ENCODE assay signal across 8 cellular contexts in the genomic region with DNA sequence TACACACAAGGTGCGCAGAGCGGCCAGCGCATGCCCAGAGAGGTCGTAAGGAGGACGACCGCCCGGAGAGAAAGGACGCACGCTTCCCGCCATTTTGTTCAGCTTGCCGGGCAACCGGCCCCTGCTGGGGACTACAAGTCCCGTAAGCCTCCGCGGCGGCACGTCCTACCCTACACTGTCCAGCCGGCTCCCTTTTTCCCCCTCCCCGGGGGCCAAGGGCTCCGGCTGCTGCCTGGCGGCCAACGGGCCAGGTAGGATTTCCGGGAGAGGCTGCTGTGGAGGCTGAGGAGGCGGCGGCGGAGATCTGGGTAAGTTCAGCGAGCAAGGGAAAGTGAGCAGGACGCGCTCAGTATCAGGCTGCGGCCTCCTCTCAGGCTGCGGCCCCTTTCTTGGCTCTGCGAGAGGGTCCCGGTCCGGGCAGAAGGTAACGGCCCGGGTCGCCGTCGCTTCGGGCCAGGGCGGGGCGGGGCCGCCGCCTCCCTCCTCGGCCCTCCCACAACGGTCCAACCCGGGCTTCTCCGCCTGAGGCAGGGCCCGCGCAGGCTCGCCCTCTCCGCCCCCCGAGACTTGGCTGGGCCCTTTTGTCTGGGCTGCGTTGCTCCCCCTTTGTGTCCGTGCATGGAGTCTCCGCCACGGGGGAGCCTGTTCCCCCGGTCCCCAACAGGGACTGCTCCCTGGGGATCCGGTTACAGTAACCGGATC. TPM values are rescaled to one million over a fixed set of nuclear protein-coding genes. Genes with fewer than 3 reads are reported as not detected.
DNase-seq lines count a peak whose midpoint lies in the region; ATAC-seq and TF ChIP-seq lines count a peak whose summit lies in the region.

A gene (plus strand): TSS at position 223 of the 702 bp plus-strand sequence. CDS start 37,708 bp downstream, outside the sequence.

- POLR2A ChIA-PET in Panc1 (lab: Charles Lee): interaction anchor here (0.6 to 1.6 kb wide), 2 partner anchors 15 to 65 kb away, joined by 3 to 10 read pairs; no protein-coding TSS in a partner anchor

- in situ Hi-C loops in KBM-7 (cut with MboI; ENCODE audit: low pct_unique_long_range_greater_than_20kb, low sequenced_read_pairs) (no loop called here), Panc1 (cut with HindIII; ENCODE audit: low pct_unique_long_range_greater_than_20kb, low sequenced_read_pairs) (no loop called here)

- peak; percentile 100 for DNase-seq in DMS153 (lab: John Stamatoyannopoulos, UW)
- peak; percentile 92 for DNase-seq in KBM-7
- DNase-seq in Panc1 (ENCODE audit: low read depth, low spot score): no peak
- peak; percentile 88 to 91 for DNase-seq in activated T-cell treated with anti-CD3 and anti-CD28 coated beads, Interleukin-2, amount 50 U/mL, for 48 hours
- peak; percentile 96 for DNase-seq in esophagus muscularis mucosa (ENCODE audit: extremely low spot score)
- peak; percentile 55 for DNase-seq in stimulated activated CD8-positive, alpha-beta memory T cell treated with anti-CD3 and anti-CD28 coated beads, Interleukin-7, amount 100 ng/mL, for 24 hours (ENCODE audit: low read depth)

- no peaks in the 10 kb centered on the region for H3K27me3 ChIP-seq in Panc1 (ENCODE audit: control insufficient read depth, insufficient read depth, low read length)
- H3K27me3 ChIP-seq in esophagus muscularis mucosa: no peaks in the 10 kb centered on the region
- H3K27me3 ChIP-seq in muscle layer of duodenum (ENCODE audit: low read depth, low read length): no peaks in the 10 kb centered on the region

- CTCF ChIA-PET in Panc1 (lab: Charles Lee): interaction anchor here (1.1 to 1.9 kb wide), 3 partner anchors 10 to 278 kb away, joined by 3 to 9 read pairs (median 8); no protein-coding TSS in a partner anchor

- ATAC-seq in GM21576 (IDR thresholded peaks at IDR 0.05; ENCODE audit: unreplicated experiment): peak; percentile 86
- ATAC-seq in Panc1: peak; percentile 98

- no peak for TF ChIP-seq EP300 in esophagus muscularis mucosa (IDR thresholded peaks at IDR 0.05)

- H3K27ac ChIP-seq in Panc1 (ENCODE audit: low read length) (peak within 1 kb of the TSS; percentile 94), esophagus muscularis mucosa (replicated peaks in 1 of 4) (peak within 1 kb of the TSS; percentile 92 to 98 (median 94)), muscle layer of duodenum (ENCODE audit: low read length) (peak within 1 kb of the TSS; percentile 82)

- 0% methylated on average over 12 of the region's 60 CpGs for WGBS in esophagus muscularis mucosa

- H3K4me3 ChIP-seq in Panc1 (ENCODE audit: low read depth in 2 of 2, low read length in 2 of 2): peak within 1 kb of the TSS; percentile 84 to 99
- peak within 1 kb of the TSS; percentile 81 to 92 (median 88) for H3K4me3 ChIP-seq in esophagus muscularis mucosa
- peak within 1 kb of the TSS; percentile 90 to 92 for H3K4me3 ChIP-seq in muscle layer of duodenum (ENCODE audit: low read depth in 1 of 2, low read length in 2 of 2)

- H3K4me1 ChIP-seq in Panc1 (ENCODE audit: control insufficient read depth, insufficient read depth, low read length) (peaks cover 23% of the 10 kb centered on the region), esophagus muscularis mucosa (peaks cover 10 to 43% (median 40%) of the 10 kb centered on the region in 4 donors), muscle layer of duodenum (ENCODE audit: control insufficient read depth in 1 of 2, insufficient read depth in 2 of 2, low read length in 2 of 2) (peaks cover 11 to 17% of the 10 kb centered on the region in 2 donors)

- H3K9me3 ChIP-seq in Panc1 (ENCODE audit: control insufficient read depth, insufficient read depth, low read depth, low read length): no peaks in the 10 kb centered on the region
- no peaks in the 10 kb centered on the region for H3K9me3 ChIP-seq in esophagus muscularis mucosa
- H3K9me3 ChIP-seq in muscle layer of duodenum (ENCODE audit: control insufficient read depth in 1 of 2, low read length in 2 of 2): no peaks in the 10 kb centered on the region

- TF ChIP-seq POLR2A in esophagus muscularis mucosa (IDR thresholded peaks at IDR 0.05; ENCODE audit: low read depth): peak; percentile 73

- H3K36me3 ChIP-seq in Panc1 (ENCODE audit: control insufficient read depth, insufficient read depth, low read length) (peaks cover 3% of the 10 kb centered on the region; the same call in 1 of the 2 replicates), esophagus muscularis mucosa (no peaks in the 10 kb centered on the region), muscle layer of duodenum (ENCODE audit: control insufficient read depth in 1 of 2, insufficient read depth in 2 of 2, low read length in 2 of 2) (no peaks in the 10 kb centered on the region)

- TF ChIP-seq CTCF in Panc1 (IDR thresholded peaks at IDR 0.05) (no peak), esophagus muscularis mucosa (IDR thresholded peaks at IDR 0.05) (peak in 2 of 3 experiments; percentile 6 to 12)

- no TSS peak for BruUV-seq in Panc1 (replicated peaks; lab: Mats Ljungman, UMichigan)

- intact Hi-C loops in Panc1 (cut with micrococcal nuclease; ENCODE audit: unreplicated experiment) (loop anchor here (2.0 kb wide), 1 partner anchor 121 kb away; no protein-coding TSS in a partner anchor), esophagus muscularis mucosa (cut with DNase I) (loop anchor here (2.0 kb wide), 1 partner anchor 111 kb away; a partner anchor contains a TSS)

RNA-seq across cellular contexts. Expression of the gene that starts here (rescaled TPM):
- total RNA-seq in Panc1 (2021; ENCODE audit: unreplicated experiment) (63.4 TPM), esophagus muscularis mucosa (10 to 100 TPM; 21.0 to 32.4 (median 27.7) TPM)
- polyA plus RNA-seq in Panc1 (2012; ENCODE audit: insufficient read length): 22.3 TPM
